ENCODE assay signal across 16 cellular contexts in genomic region chr18:55351980-55352714, GRCh38.
DNase-seq lines count a peak whose midpoint lies in the region; ATAC-seq, FAIRE-seq and TF ChIP-seq lines count a peak whose summit lies in the region.
"Had no signal": no experiment of that assay in that cellular context is flagged by ENCODE, and none has a peak within 500 bp of the region (broad histone marks: within the 10 kb centered on the region; RNA-seq: fewer than 3 reads in every experiment).

No MANE protein-coding gene starts in this region.

- no peak for TF ChIP-seq EP300 in GM12878 (IDR thresholded peaks at IDR 0.05; ENCODE audit: borderline replicate concordance in 1 of 2, control insufficient read depth in 1 of 2, low read depth in 2 of 2, low read length in 2 of 2)
- no peak for TF ChIP-seq EP300 in neural cell (conservative IDR thresholded peaks at IDR 0.05; ENCODE audit: poor library complexity, severe bottlenecking)
- no peak for TF ChIP-seq EP300 in stomach (IDR thresholded peaks at IDR 0.05)

- intact Hi-C loops in GM12878 (cut with micrococcal nuclease; ENCODE audit: unreplicated experiment): no loop called here
- intact Hi-C loops in stomach (cut with DNase I; ENCODE audit: low total_unique reads): no loop called here
- intact Hi-C loops in prostate gland (cut with DNase I): no loop called here

- H2AFZ ChIP-seq in GM12878 (ENCODE audit: control insufficient read depth, low read depth, low read length): no peak overlapping the region
- no peak overlapping the region for H2AFZ ChIP-seq in neural cell (ENCODE audit: low read depth, low read length)
- H2AFZ ChIP-seq: hepatocyte had no signal

- CTCF ChIA-PET in GM12878 (lab: Yijun Ruan, JAX): interaction anchor here (1.1 to 5.2 kb wide), 3 partner anchors 9 to 117 kb away, joined by 3 to 21 read pairs (median 7); no protein-coding TSS in a partner anchor

- no peak for TF ChIP-seq CTCF in GM12878 (IDR thresholded peaks at IDR 0.05 in 2 of 3, conservative IDR thresholded peaks at IDR 0.05 in 1 of 3; ENCODE audit: control insufficient read depth in 2 of 3, extremely low read depth in 1 of 3, insufficient read depth in 1 of 3, low read depth in 3 of 3, low read length in 3 of 3)
- TF ChIP-seq CTCF in neural cell (IDR thresholded peaks at IDR 0.05; ENCODE audit: poor library complexity, severe bottlenecking): no peak
- no peak for TF ChIP-seq CTCF in stomach (IDR thresholded peaks at IDR 0.05)
- TF ChIP-seq CTCF in prostate gland (IDR thresholded peaks at IDR 0.05): no peak

- H3K9me2 ChIP-seq in neural cell (ENCODE audit: insufficient read depth, low read length): no peaks in the 10 kb centered on the region

- TF ChIP-seq RAD21 in GM12878 (IDR thresholded peaks at IDR 0.05; ENCODE audit: insufficient read depth, low read depth, low read length) (no peak), neural cell (conservative IDR thresholded peaks at IDR 0.05) (no peak)

- TF ChIP-seq POLR2A in GM12878 (IDR thresholded peaks at IDR 0.05; ENCODE audit: low read depth, low read length) (no peak), stomach (IDR thresholded peaks at IDR 0.05) (no peak), prostate gland (IDR thresholded peaks at IDR 0.05) (no peak)

- H3K27ac ChIP-seq in GM12878 (ENCODE audit: control insufficient read depth, insufficient read depth) (no peak overlapping the region), neural cell (ENCODE audit: low read length) (peak overlapping the region; percentile 25), stomach (no peak overlapping the region), prostate gland (no peak overlapping the region)
- H3K27ac ChIP-seq: BLaER1 treated with 17β-estradiol and CSF1 and Interleukin-3, amounts not matched to agents 10 nM and 100 nM; hepatocyte; vagina had no signal

- H3K4me1 ChIP-seq in GM12878 (ENCODE audit: control insufficient read depth, insufficient read depth, low read length) (no peaks in the 10 kb centered on the region), stomach (peaks cover 0 to 17% (median 6%) of the 10 kb centered on the region in 4 donors), prostate gland (replicated peaks) (no peaks in the 10 kb centered on the region)

- H3K4me3 ChIP-seq in GM12878 (no peak overlapping the region), neural cell (ENCODE audit: low read length) (peak overlapping the region; percentile 19), stomach (no peak overlapping the region), prostate gland (no peak overlapping the region)
- H3K4me3 ChIP-seq: BLaER1 treated with 17β-estradiol and CSF1 and Interleukin-3, amounts not matched to agents 10 nM and 100 nM; hepatocyte; vagina had no signal

- H3F3A ChIP-seq in neural cell (ENCODE audit: insufficient read depth, low read length, poor library complexity, severe bottlenecking): no peaks in the 10 kb centered on the region

- SMC1A ChIA-PET in GM12878 (lab: Charles Lee; ENCODE audit: uncharacterized antibody, unreplicated experiment): interaction anchor here (0.6 to 1.5 kb wide), 6 partner anchors 17 to 167 kb away, joined by 3 to 4 read pairs (median 3); no protein-coding TSS in a partner anchor

- H3K9ac ChIP-seq in GM12878 (ENCODE audit: control insufficient read depth, insufficient read depth, low read length) (no peak overlapping the region), neural cell (ENCODE audit: low read length) (no peak overlapping the region)
- H3K9ac ChIP-seq: BLaER1 treated with 17β-estradiol and CSF1 and Interleukin-3, amounts not matched to agents 10 nM and 100 nM had no signal

- no peak for FAIRE-seq in GM12878 (lab: Jason Lieb, UNC)

- H3K4me2 ChIP-seq in GM12878 (ENCODE audit: control insufficient read depth, insufficient read depth): no peak overlapping the region
- H3K4me2 ChIP-seq in neural cell (ENCODE audit: low read length): no peak overlapping the region
- H3K4me2 ChIP-seq: BLaER1 treated with 17β-estradiol and CSF1 and Interleukin-3, amounts not matched to agents 10 nM and 100 nM; hepatocyte had no signal

- in situ Hi-C loops in GM12878 (cut with MboI): no loop called here

- H3K36me3 ChIP-seq in GM12878 (ENCODE audit: control insufficient read depth in 2 of 2, insufficient read depth in 2 of 2, low read length in 1 of 2) (no peaks in the 10 kb centered on the region), neural cell (ENCODE audit: insufficient read depth, low read length) (no peaks in the 10 kb centered on the region), stomach (no peaks in the 10 kb centered on the region), prostate gland (no peaks in the 10 kb centered on the region)
- H3K36me3 ChIP-seq: vagina had no signal

- 2% methylated on average over 3 of the region's 3 CpGs for WGBS in GM12878 (ENCODE audit: insufficient coverage, insufficient replicate concordance, low lambda C conversion rate, missing lambda C conversion rate)
- 80 to 90% (median 84%) methylated on average over 3 of the region's 3 CpGs for WGBS in stomach, 5 donors
- WGBS in prostate gland: 99% methylated on average over 3 of the region's 3 CpGs

- BruUV-seq in GM12878 (replicated peaks; lab: Mats Ljungman, UMichigan): no TSS peak

- ATAC-seq in GM18868 (IDR thresholded peaks at IDR 0.05; ENCODE audit: unreplicated experiment): peak; percentile 86
- peak; percentile 57 for ATAC-seq in HG03039 (IDR thresholded peaks at IDR 0.05; ENCODE audit: unreplicated experiment)
- ATAC-seq in GM12878: peak; percentile 81
- no peak for ATAC-seq in GM21423 (IDR thresholded peaks at IDR 0.05; ENCODE audit: unreplicated experiment)
- ATAC-seq: activated CD8-positive, alpha-beta memory T cell treated with anti-CD3 and anti-CD28 coated beads, Interleukin-2, amount 10 ng/mL, durations not matched to agents 7 days and 5 days; PC-3 had no signal

- H3K27me3 ChIP-seq in GM12878 (replicated peaks in 1 of 2; ENCODE audit: control insufficient read depth in 2 of 2, insufficient read depth in 2 of 2, low read length in 1 of 2): no peaks in the 10 kb centered on the region; a peak in 2 of 4 replicates
- no peaks in the 10 kb centered on the region for H3K27me3 ChIP-seq in neural cell (ENCODE audit: insufficient read depth, low read depth, low read length)
- no peaks in the 10 kb centered on the region for H3K27me3 ChIP-seq in stomach
- no peaks in the 10 kb centered on the region for H3K27me3 ChIP-seq in prostate gland (replicated peaks; ENCODE audit: insufficient read depth)
- H3K27me3 ChIP-seq: BLaER1 treated with 17β-estradiol and CSF1 and Interleukin-3, amounts not matched to agents 10 nM and 100 nM; hepatocyte; vagina had no signal

- POLR2A ChIA-PET in GM12878 (lab: Charles Lee): interaction anchor here (0.5 kb wide), 1 partner anchor 119 kb away, joined by 3 read pairs; no protein-coding TSS in a partner anchor

- RAD21 ChIA-PET in GM12878 (lab: Charles Lee; ENCODE audit: unreplicated experiment): interaction anchor here (0.8 to 1.4 kb wide), 4 partner anchors 29 to 961 kb away, joined by 3 to 4 read pairs (median 4); no protein-coding TSS in a partner anchor

- H3K9me3 ChIP-seq in GM12878 (replicated peaks; ENCODE audit: control insufficient read depth, insufficient read depth, low read length) (no peaks in the 10 kb centered on the region), neural cell (ENCODE audit: low read length) (no peaks in the 10 kb centered on the region), stomach (no peaks in the 10 kb centered on the region), prostate gland (no peaks in the 10 kb centered on the region)
- H3K9me3 ChIP-seq: BLaER1 treated with 17β-estradiol and CSF1 and Interleukin-3, amounts not matched to agents 10 nM and 100 nM; vagina had no signal

- DNase-seq in GM12878 (ENCODE audit: low read depth, low spot score) (no peak), NCI-H2171 treated with DMSO at 0.1 percent for 48 hours (lab: John Stamatoyannopoulos, UW) (no peak), stomach (no peak), prostate gland (ENCODE audit: low spot score) (no peak)
- DNase-seq: activated CD8-positive, alpha-beta memory T cell treated with anti-CD3 and anti-CD28 coated beads, Interleukin-2, amount 10 ng/mL, durations not matched to agents 7 days and 5 days; effector memory CD4-positive, alpha-beta T cell; NCI-H2029 treated with DMSO at 0.1 percent for 48 hours; PC-3; T-helper 9 cell had no signal

- H4K20me1 ChIP-seq in GM12878 (ENCODE audit: control insufficient read depth, insufficient read depth) (no peaks in the 10 kb centered on the region), neural cell (ENCODE audit: insufficient read depth) (no peaks in the 10 kb centered on the region)

- H3K79me2 ChIP-seq in GM12878 (ENCODE audit: control insufficient read depth, insufficient read depth, low read length): no peaks in the 10 kb centered on the region
- no peaks in the 10 kb centered on the region for H3K79me2 ChIP-seq in neural cell (replicated peaks; ENCODE audit: insufficient read depth, low read length)

TF ChIP-seq in GM12878, 131 proteins besides CTCF, POLR2A, EP300 and RAD21 (continues in another document):
- TF ChIP-seq FOXK2 (IDR thresholded peaks at IDR 0.05) (no peak), ZNF217 (IDR thresholded peaks at IDR 0.05) (no peak), IKZF2 (IDR thresholded peaks at IDR 0.05) (peak in 1 of 2 experiments; percentile 13; a peak in 1 of 4 replicates), HDAC6 (IDR thresholded peaks at IDR 0.05; ENCODE audit: unreplicated experiment) (no peak), JUNB (IDR thresholded peaks at IDR 0.05) (peak; percentile 53), EZH2 (IDR thresholded peaks at IDR 0.05; ENCODE audit: borderline replicate concordance, control insufficient read depth, low read depth, low read length) (no peak)

TF ChIP-seq in neural cell, 6 proteins besides CTCF, POLR2A, EP300 and RAD21 (continues in another document):
- TF ChIP-seq POLR2AphosphoS5 (IDR thresholded peaks at IDR 0.05) (no peak), EZH2 (IDR thresholded peaks at IDR 0.05; ENCODE audit: borderline replicate concordance, insufficient read depth, low read length, poor library complexity, severe bottlenecking) (no peak), TAF1 (IDR thresholded peaks at IDR 0.05; ENCODE audit: low read depth) (no peak), SMC3 (conservative IDR thresholded peaks at IDR 0.05; ENCODE audit: poor library complexity) (no peak)
